ENCODE assay signal across 19 cellular contexts in genomic region chr1:198472997-198473396, GRCh38.
DNase-seq lines count a peak whose midpoint lies in the region; ATAC-seq, FAIRE-seq and TF ChIP-seq lines count a peak whose summit lies in the region.
"Had no signal": no experiment of that assay in that cellular context is flagged by ENCODE, and none has a peak within 500 bp of the region (broad histone marks: within the 10 kb centered on the region; RNA-seq: fewer than 3 reads in every experiment).

No MANE protein-coding gene starts in this region.

- no peak overlapping the region for H3K27ac ChIP-seq in GM12878 (ENCODE audit: control insufficient read depth, insufficient read depth)
- H3K27ac ChIP-seq in SJCRH30, result no peak overlapping the region

- no peak for ATAC-seq in activated T-cell treated with anti-CD3 and anti-CD28 coated beads, Interleukin-2, amount 50 U/mL, for 72 hours (replicated peaks in 1 of 2)
- ATAC-seq in GM12878 (no peak), GM21526 (IDR thresholded peaks at IDR 0.05; ENCODE audit: low FRiP score, unreplicated experiment) (no peak)

- H4K20me1 ChIP-seq in GM12878 (ENCODE audit: control insufficient read depth, insufficient read depth), result no peaks in the 10 kb centered on the region

- H2AFZ ChIP-seq in GM12878 (ENCODE audit: control insufficient read depth, low read depth, low read length), result no peak overlapping the region

- SMC1A ChIA-PET in GM12878 (lab: Charles Lee; ENCODE audit: uncharacterized antibody, unreplicated experiment), result no interaction called here

- no peaks in the 10 kb centered on the region for H3K27me3 Mint-ChIP-seq in activated T-cell treated with anti-CD3 and anti-CD28 coated beads, Interleukin-2, amount 50 U/mL, for 72 hours (ENCODE audit: low read depth)
- H3K27me3 Mint-ChIP-seq in nephron progenitor cell (ENCODE audit: low read depth, poor library complexity), result peaks cover 3% of the 10 kb centered on the region
- H3K27me3 Mint-ChIP-seq: CD4-positive, alpha-beta memory T cell had no signal

- intact Hi-C loops in GM12878 (cut with micrococcal nuclease; ENCODE audit: unreplicated experiment), result loop anchor here (5.0 kb wide), 1 partner anchor 124 kb away; no protein-coding TSS in a partner anchor

- no peak for TF ChIP-seq POLR2A in GM12878 (IDR thresholded peaks at IDR 0.05; ENCODE audit: low read depth, low read length)

- no peaks in the 10 kb centered on the region for H3K4me1 Mint-ChIP-seq in activated T-cell treated with anti-CD3 and anti-CD28 coated beads, Interleukin-2, amount 50 U/mL, for 72 hours (ENCODE audit: low read depth)
- no peaks in the 10 kb centered on the region for H3K4me1 Mint-ChIP-seq in nephron progenitor cell
- H3K4me1 Mint-ChIP-seq: CD4-positive, alpha-beta memory T cell had no signal

- RAD21 ChIA-PET in GM12878 (lab: Charles Lee; ENCODE audit: unreplicated experiment), result no interaction called here

- 47% methylated on average over 2 of the region's 2 CpGs for WGBS in GM12878 (ENCODE audit: insufficient coverage, insufficient replicate concordance, low lambda C conversion rate, missing lambda C conversion rate)

- FAIRE-seq in GM12878 (lab: Jason Lieb, UNC), result no peak
- FAIRE-seq: H54 had no signal

- H3K79me2 ChIP-seq in GM12878 (ENCODE audit: control insufficient read depth, insufficient read depth, low read length), result no peaks in the 10 kb centered on the region

- no peak overlapping the region for H3K9ac ChIP-seq in GM12878 (ENCODE audit: control insufficient read depth, insufficient read depth, low read length)

- no peak for TF ChIP-seq RAD21 in GM12878 (IDR thresholded peaks at IDR 0.05; ENCODE audit: insufficient read depth, low read depth, low read length)

- H3K9me3 ChIP-seq in GM12878 (replicated peaks; ENCODE audit: control insufficient read depth, insufficient read depth, low read length) (no peaks in the 10 kb centered on the region), SJCRH30 (replicated peaks) (no peaks in the 10 kb centered on the region)
- H3K9me3 ChIP-seq: HAP-1 had no signal

- H3K4me3 ChIP-seq in GM12878, result no peak overlapping the region
- H3K4me3 ChIP-seq in SJCRH30, result no peak overlapping the region
- H3K4me3 ChIP-seq: HAP-1 had no signal

- no peak overlapping the region for H3K4me2 ChIP-seq in GM12878 (ENCODE audit: control insufficient read depth, insufficient read depth)

- peaks cover 8 to 9% of the 10 kb centered on the region in 2 donors for H3K9me3 Mint-ChIP-seq in activated T-cell treated with anti-CD3 and anti-CD28 coated beads, Interleukin-2, amount 50 U/mL, for 72 hours
- peaks cover 10% of the 10 kb centered on the region for H3K9me3 Mint-ChIP-seq in nephron progenitor cell

- peak overlapping the region; percentile 14 for H3K27ac Mint-ChIP-seq in activated T-cell treated with anti-CD3 and anti-CD28 coated beads, Interleukin-2, amount 50 U/mL, for 72 hours
- peak overlapping the region; percentile 39 for H3K27ac Mint-ChIP-seq in nephron progenitor cell
- H3K27ac Mint-ChIP-seq: HFFc6 had no signal

- H3K4me1 ChIP-seq in GM12878 (ENCODE audit: control insufficient read depth, insufficient read depth, low read length) (no peaks in the 10 kb centered on the region), SJCRH30 (no peaks in the 10 kb centered on the region)
- H3K4me1 ChIP-seq: HAP-1 had no signal

- no peak for TF ChIP-seq CTCF in GM12878 (IDR thresholded peaks at IDR 0.05 in 2 of 3, conservative IDR thresholded peaks at IDR 0.05 in 1 of 3; ENCODE audit: control insufficient read depth in 2 of 3, extremely low read depth in 1 of 3, insufficient read depth in 1 of 3, low read depth in 3 of 3, low read length in 3 of 3)
- TF ChIP-seq CTCF in nephron progenitor cell (IDR thresholded peaks at IDR 0.05), result no peak

- H3K36me3 ChIP-seq in GM12878 (ENCODE audit: control insufficient read depth in 2 of 2, insufficient read depth in 2 of 2, low read length in 1 of 2) (no peaks in the 10 kb centered on the region), SJCRH30 (no peaks in the 10 kb centered on the region)
- H3K36me3 ChIP-seq: HAP-1 had no signal

- no peak overlapping the region for H3K4me3 Mint-ChIP-seq in activated T-cell treated with anti-CD3 and anti-CD28 coated beads, Interleukin-2, amount 50 U/mL, for 72 hours
- no peak overlapping the region for H3K4me3 Mint-ChIP-seq in nephron progenitor cell
- H3K4me3 Mint-ChIP-seq: CD4-positive, alpha-beta memory T cell; HFFc6 had no signal

- DNase-seq in activated T-cell treated with anti-CD3 and anti-CD28 coated beads, Interleukin-2, amount 50 U/mL, for 72 hours, result no peak
- no peak for DNase-seq in activated T-cell treated with anti-CD3 and anti-CD28 coated beads, Interleukin-2, amount 50 U/mL, for 48 hours
- DNase-seq in OCI-M1 (lab: John Stamatoyannopoulos, UW), result peak; percentile 33
- no peak for DNase-seq in GM12878 (ENCODE audit: low read depth, low spot score)
- DNase-seq in nephron progenitor cell, result no peak
- DNase-seq in LoVo (ENCODE audit: low spot score), result no peak
- DNase-seq in SJCRH30, result no peak
- DNase-seq: C1 segment of cervical spinal cord; Calu3; CD4-positive, alpha-beta memory T cell; COR-L47; DMS53; DMS79 treated with DMSO at 0.1 percent for 48 hours; GF-D8; GOT3; HFFc6 had no signal

- POLR2A ChIA-PET in GM12878 (lab: Charles Lee), result no interaction called here

- in situ Hi-C loops in GM12878 (cut with MboI), result no loop called here

- CTCF ChIA-PET in GM12878 (lab: Yijun Ruan, JAX), result no interaction called here

- no TSS peak for BruUV-seq in GM12878 (replicated peaks; lab: Mats Ljungman, UMichigan)

- no peak for TF ChIP-seq EP300 in GM12878 (IDR thresholded peaks at IDR 0.05; ENCODE audit: borderline replicate concordance in 1 of 2, control insufficient read depth in 1 of 2, low read depth in 2 of 2, low read length in 2 of 2)

- peaks cover 11 to 14% of the 10 kb centered on the region in 2 donors for H3K36me3 Mint-ChIP-seq in activated T-cell treated with anti-CD3 and anti-CD28 coated beads, Interleukin-2, amount 50 U/mL, for 72 hours (ENCODE audit: insufficient read depth in 2 of 2)
- no peaks in the 10 kb centered on the region for H3K36me3 Mint-ChIP-seq in nephron progenitor cell (ENCODE audit: low read depth)

- no peaks in the 10 kb centered on the region for H3K27me3 ChIP-seq in GM12878 (replicated peaks in 1 of 2; ENCODE audit: control insufficient read depth in 2 of 2, insufficient read depth in 2 of 2, low read length in 1 of 2)
- no peaks in the 10 kb centered on the region for H3K27me3 ChIP-seq in SJCRH30

TF ChIP-seq in GM12878, 131 proteins besides CTCF, POLR2A, EP300 and RAD21:
- TF ChIP-seq SPI1 (IDR thresholded peaks at IDR 0.05; ENCODE audit: borderline replicate concordance, insufficient read depth, low read depth, low read length) (peak; percentile 40; the same call in 1 of the 2 replicates), POLR2AphosphoS2 (IDR thresholded peaks at IDR 0.05; ENCODE audit: low read depth, low read length) (no peak)
